Comparison of ENCODE assay signal across 1 cellular context in the genomic region with DNA sequence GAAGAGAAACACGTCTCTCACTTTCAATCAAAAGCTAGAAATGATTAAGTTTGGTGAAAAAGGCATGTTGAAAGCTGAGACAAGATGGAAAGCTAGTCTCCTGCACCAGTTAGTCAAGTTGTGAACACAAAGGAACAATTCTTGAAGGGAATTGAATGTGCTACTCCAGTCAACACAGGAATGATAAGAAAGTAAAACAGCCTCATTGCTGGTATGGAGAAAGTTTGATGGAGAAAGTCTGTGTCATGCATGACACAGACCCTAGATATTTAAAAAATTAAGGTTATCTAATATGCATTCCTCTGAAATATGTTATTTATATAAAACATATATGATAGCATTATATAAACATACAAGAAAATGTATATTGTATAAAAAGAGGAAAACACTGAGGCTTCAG.
TF ChIP-seq lines count a peak whose summit lies in the region.

No MANE protein-coding gene starts in this region.

TF ChIP-seq in SK-N-SH treated with all-trans-retinoic acid at 6 μM for 48 hours, 23 proteins besides CTCF, POLR2A, EP300 and RAD21 (continued from another document):
- TF ChIP-seq ISL1 (CRISPR knock-in tag; IDR thresholded peaks at IDR 0.05) (no peak), ESRRG (CRISPR knock-in tag; IDR thresholded peaks at IDR 0.05) (no peak), ZFP3 (CRISPR knock-in tag; IDR thresholded peaks at IDR 0.05) (no peak)
- TF ChIP-seq, protein P1, sequence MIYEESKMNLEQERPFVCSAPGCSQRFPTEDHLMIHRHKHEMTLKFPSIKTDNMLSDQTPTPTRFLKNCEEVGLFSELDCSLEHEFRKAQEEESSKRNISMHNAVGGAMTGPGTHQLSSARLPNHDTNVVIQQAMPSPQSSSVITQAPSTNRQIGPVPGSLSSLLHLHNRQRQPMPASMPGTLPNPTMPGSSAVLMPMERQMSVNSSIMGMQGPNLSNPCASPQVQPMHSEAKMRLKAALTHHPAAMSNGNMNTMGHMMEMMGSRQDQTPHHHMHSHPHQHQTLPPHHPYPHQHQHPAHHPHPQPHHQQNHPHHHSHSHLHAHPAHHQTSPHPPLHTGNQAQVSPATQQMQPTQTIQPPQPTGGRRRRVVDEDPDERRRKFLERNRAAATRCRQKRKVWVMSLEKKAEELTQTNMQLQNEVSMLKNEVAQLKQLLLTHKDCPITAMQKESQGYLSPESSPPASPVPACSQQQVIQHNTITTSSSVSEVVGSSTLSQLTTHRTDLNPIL (CRISPR knock-in tag; IDR thresholded peaks at IDR 0.05; ENCODE audit: low read depth): no peak
